In genomic region chr2:216412022-216412999, GRCh38 we compare ENCODE assay signal across 8 cellular contexts. TPM values are rescaled to one million over a fixed set of nuclear protein-coding genes. Genes with fewer than 3 reads are reported as not detected.
DNase-seq lines count a peak whose midpoint lies in the region; ATAC-seq and TF ChIP-seq lines count a peak whose summit lies in the region.

TSS of gene SMARCAL1 (plus strand) at chr2:216412484. CDS start at chr2:216414705, 2,221 bp downstream.

- no peaks in the 10 kb centered on the region for H3K79me2 ChIP-seq in parathyroid adenoma

- H3K4me3 ChIP-seq in GM12875 (ENCODE audit: low read depth, low read length) (peak within 1 kb of the TSS; percentile 50), adipocyte (ENCODE audit: low read length) (peak within 1 kb of the TSS; percentile 96), cardiac muscle cell (peak within 1 kb of the TSS; percentile 82), parathyroid adenoma (ENCODE audit: low read depth, low read length) (peak within 1 kb of the TSS; percentile 97), tibial nerve (peak within 1 kb of the TSS; percentile 46 to 82 (median 70))

- H3K9me3 ChIP-seq in adipocyte (ENCODE audit: control insufficient read depth, low read length) = no peaks in the 10 kb centered on the region
- H3K9me3 ChIP-seq in cardiac muscle cell (ENCODE audit: low read depth) = no peaks in the 10 kb centered on the region
- H3K9me3 ChIP-seq in parathyroid adenoma (ENCODE audit: control insufficient read depth, low read length) = no peaks in the 10 kb centered on the region
- H3K9me3 ChIP-seq in tibial nerve = no peaks in the 10 kb centered on the region

- H3K9ac ChIP-seq in adipocyte (ENCODE audit: low read length) = peak within 1 kb of the TSS; percentile 100
- peak within 1 kb of the TSS; percentile 54 for H3K9ac ChIP-seq in parathyroid adenoma

- no peaks in the 10 kb centered on the region for H3K27me3 ChIP-seq in adipocyte (replicated peaks; ENCODE audit: control insufficient read depth, insufficient read depth, low read length)
- H3K27me3 ChIP-seq in cardiac muscle cell = no peaks in the 10 kb centered on the region
- no peaks in the 10 kb centered on the region for H3K27me3 ChIP-seq in parathyroid adenoma (ENCODE audit: control insufficient read depth, insufficient read depth, low read length)
- H3K27me3 ChIP-seq in tibial nerve = no peaks in the 10 kb centered on the region

- peak within 1 kb of the TSS; percentile 96 for H2AFZ ChIP-seq in parathyroid adenoma

- 6 to 7% methylated on average over 53 to 56 of the region's 56 CpGs for WGBS in tibial nerve, 2 donors

- TF ChIP-seq EP300 in tibial nerve (IDR thresholded peaks at IDR 0.05) = peak; percentile 55 to 92

- H3K36me3 ChIP-seq in adipocyte (ENCODE audit: control insufficient read depth, insufficient read depth, low read length, severe bottlenecking) = peaks cover 28% of the 10 kb centered on the region
- peaks cover 4% of the 10 kb centered on the region for H3K36me3 ChIP-seq in cardiac muscle cell
- H3K36me3 ChIP-seq in parathyroid adenoma (ENCODE audit: control insufficient read depth, insufficient read depth, low read length) = no peaks in the 10 kb centered on the region
- peaks cover 0 to 28% (median 0%) of the 10 kb centered on the region in 3 donors for H3K36me3 ChIP-seq in tibial nerve

- DNase-seq in NCI-H1436 (lab: John Stamatoyannopoulos, UW) (peak; percentile 99), T follicular helper cell (ENCODE audit: low read depth) (peak; percentile 98), adipocyte (ENCODE audit: low read depth) (peak; percentile 100), cardiac muscle cell (ENCODE audit: low read depth in 1 of 2, low spot score in 1 of 2) (peak; percentile 99), tibial nerve (ENCODE audit: low spot score in 2 of 2) (peak; percentile 98 to 99)

- ATAC-seq in HG02798 (IDR thresholded peaks at IDR 0.05; ENCODE audit: poor library complexity, unreplicated experiment) = peak; percentile 95

- peak within 1 kb of the TSS; percentile 63 for H3K4me2 ChIP-seq in parathyroid adenoma (ENCODE audit: low read length)

- TF ChIP-seq CTCF in GM12875 (IDR thresholded peaks at IDR 0.05; ENCODE audit: borderline replicate concordance, insufficient read depth, low read depth, low read length) (no peak), cardiac muscle cell (IDR thresholded peaks at IDR 0.05; ENCODE audit: low read depth, low read length) (no peak), parathyroid adenoma (IDR thresholded peaks at IDR 0.05) (no peak), tibial nerve (IDR thresholded peaks at IDR 0.05) (peak in 2 of 5 experiments; percentile 25 to 44)

- peak within 1 kb of the TSS; percentile 95 for H3K27ac ChIP-seq in cardiac muscle cell
- H3K27ac ChIP-seq in parathyroid adenoma = peak within 1 kb of the TSS; percentile 90
- H3K27ac ChIP-seq in tibial nerve = peak within 1 kb of the TSS; percentile 89 to 98 (median 90)

- H3K4me1 ChIP-seq in adipocyte (ENCODE audit: control insufficient read depth, insufficient read depth, low read length) (peaks cover 10% of the 10 kb centered on the region), cardiac muscle cell (ENCODE audit: low read depth) (peaks cover 5% of the 10 kb centered on the region), parathyroid adenoma (no peaks in the 10 kb centered on the region), tibial nerve (peaks cover 0 to 9% (median 3%) of the 10 kb centered on the region in 4 donors)

- TF ChIP-seq POLR2A in tibial nerve (IDR thresholded peaks at IDR 0.05) = peak in 1 of 2 donors; percentile 45

RNA-seq across cellular contexts. Expression of gene SMARCAL1, which starts in this region (rescaled TPM):
- total RNA-seq in cardiac muscle cell (19.4 and 28.7 TPM in 2 replicates), tibial nerve (10 to 100 TPM; 11.7 to 35.5 (median 27.5) TPM)
- polyA plus RNA-seq in cardiac muscle cell = 19.2 and 24.4 TPM in 2 replicates

Comparison
In these comparisons a context has a peak if more than half of its experiments do, and no peak if none do; other contexts are left out.
1. Peak in every context shown above with its lines: DNase-seq, ATAC-seq, H3K4me3 ChIP-seq and H3K27ac ChIP-seq.